1 cellular context compared by ENCODE assay signal in genomic region chr1:182293119-182293589, GRCh38.
A peak's percentile ranks its signal among the peaks of the same experiment; 100 is the strongest.
TF ChIP-seq lines count a peak whose summit lies in the region.

No MANE protein-coding gene starts in this region.

TF ChIP-seq in HepG2, 621 proteins besides CTCF, POLR2A, EP300 and RAD21 (continued from another document and continues in another):
- TF ChIP-seq ZNF512B (CRISPR knock-in tag; IDR thresholded peaks at IDR 0.05; ENCODE audit: borderline replicate concordance): no peak
- TF ChIP-seq MTA3 (CRISPR knock-in tag; IDR thresholded peaks at IDR 0.05): no peak
- no peak for TF ChIP-seq ARNT2 (CRISPR knock-in tag; IDR thresholded peaks at IDR 0.05; ENCODE audit: low read depth)
- TF ChIP-seq SP140L (CRISPR knock-in tag; IDR thresholded peaks at IDR 0.05; ENCODE audit: borderline replicate concordance): no peak
- no peak for TF ChIP-seq TEAD2 (CRISPR knock-in tag; IDR thresholded peaks at IDR 0.05)
- 0 out of 2 replicates have a peak, but pooled peaks have one; percentile 20 for TF ChIP-seq ZBTB33 (CRISPR knock-in tag; IDR thresholded peaks at IDR 0.05)
- no peak for TF ChIP-seq TBX3 (IDR thresholded peaks at IDR 0.05; ENCODE audit: borderline replicate concordance)
- TF ChIP-seq MAZ (IDR thresholded peaks at IDR 0.05; ENCODE audit: borderline replicate concordance, low read depth, low read length): no peak
- TF ChIP-seq MAZ (CRISPR knock-in tag; IDR thresholded peaks at IDR 0.05; ENCODE audit: low read depth): no peak
- TF ChIP-seq SMC3 (IDR thresholded peaks at IDR 0.05; ENCODE audit: low read length): no peak
- TF ChIP-seq ZBTB34 (CRISPR knock-in tag; IDR thresholded peaks at IDR 0.05): no peak; the same call in 1 of the 2 replicates
- TF ChIP-seq ZBTB40 (IDR thresholded peaks at IDR 0.05): no peak
- TF ChIP-seq ZBTB40 (CRISPR knock-in tag; IDR thresholded peaks at IDR 0.05): no peak
- no peak for TF ChIP-seq ZBTB8A (CRISPR knock-in tag; IDR thresholded peaks at IDR 0.05; ENCODE audit: borderline replicate concordance, low read depth)
- TF ChIP-seq ZNF556 (CRISPR knock-in tag; IDR thresholded peaks at IDR 0.05; ENCODE audit: borderline replicate concordance): no peak
- TF ChIP-seq SCMH1 (CRISPR knock-in tag; IDR thresholded peaks at IDR 0.05; ENCODE audit: borderline replicate concordance): no peak
- no peak for TF ChIP-seq GRHL1 (CRISPR knock-in tag; conservative IDR thresholded peaks at IDR 0.05)
- TF ChIP-seq HNRNPK (IDR thresholded peaks at IDR 0.05; ENCODE audit: low read depth, low read length, poor library complexity, severe bottlenecking): no peak
- TF ChIP-seq TFAP4 (IDR thresholded peaks at IDR 0.05; ENCODE audit: borderline replicate concordance, low read depth): no peak; the same call in 1 of the 2 replicates
- TF ChIP-seq ZNF616 (CRISPR knock-in tag; IDR thresholded peaks at IDR 0.05; ENCODE audit: low read depth): no peak
- TF ChIP-seq CENPT (CRISPR knock-in tag; IDR thresholded peaks at IDR 0.05; ENCODE audit: low read depth): no peak
- TF ChIP-seq NONO (IDR thresholded peaks at IDR 0.05): no peak
- TF ChIP-seq NONO (CRISPR knock-in tag; conservative IDR thresholded peaks at IDR 0.05): no peak
- TF ChIP-seq SP4 (CRISPR knock-in tag; IDR thresholded peaks at IDR 0.05): no peak
- no peak for TF ChIP-seq ESRRA (CRISPR knock-in tag; IDR thresholded peaks at IDR 0.05; ENCODE audit: low read depth)
- no peak for TF ChIP-seq ZNF33A (CRISPR knock-in tag; IDR thresholded peaks at IDR 0.05; ENCODE audit: borderline replicate concordance)
- no peak for TF ChIP-seq ZNF816 (CRISPR knock-in tag; IDR thresholded peaks at IDR 0.05; ENCODE audit: borderline replicate concordance)
- peak; percentile 72 for TF ChIP-seq ZBTB43 (CRISPR knock-in tag; conservative IDR thresholded peaks at IDR 0.05)
- TF ChIP-seq ELF1 (CRISPR knock-in tag; IDR thresholded peaks at IDR 0.05): no peak
- TF ChIP-seq MBD4 (IDR thresholded peaks at IDR 0.05; ENCODE audit: borderline replicate concordance, low read length): no peak
- TF ChIP-seq SNAPC5 (CRISPR knock-in tag; IDR thresholded peaks at IDR 0.05; ENCODE audit: borderline replicate concordance): no peak
- TF ChIP-seq ZBTB44 (CRISPR knock-in tag; IDR thresholded peaks at IDR 0.05): no peak
- 0 out of 2 replicates have a peak, but pooled peaks have one; percentile 22 for TF ChIP-seq ZNF441 (CRISPR knock-in tag; IDR thresholded peaks at IDR 0.05; ENCODE audit: borderline replicate concordance)
- TF ChIP-seq AGO2 (optimal IDR thresholded peaks at IDR 0.05; ENCODE audit: low read depth, low read length): no peak
- peak; percentile 66 for TF ChIP-seq HDAC1 (CRISPR knock-in tag; IDR thresholded peaks at IDR 0.05)
- TF ChIP-seq DBP (CRISPR knock-in tag; IDR thresholded peaks at IDR 0.05; ENCODE audit: not compliant biosample characterization): no peak
